Comparison of ENCODE assay signal across 8 cellular contexts in the genomic region with DNA sequence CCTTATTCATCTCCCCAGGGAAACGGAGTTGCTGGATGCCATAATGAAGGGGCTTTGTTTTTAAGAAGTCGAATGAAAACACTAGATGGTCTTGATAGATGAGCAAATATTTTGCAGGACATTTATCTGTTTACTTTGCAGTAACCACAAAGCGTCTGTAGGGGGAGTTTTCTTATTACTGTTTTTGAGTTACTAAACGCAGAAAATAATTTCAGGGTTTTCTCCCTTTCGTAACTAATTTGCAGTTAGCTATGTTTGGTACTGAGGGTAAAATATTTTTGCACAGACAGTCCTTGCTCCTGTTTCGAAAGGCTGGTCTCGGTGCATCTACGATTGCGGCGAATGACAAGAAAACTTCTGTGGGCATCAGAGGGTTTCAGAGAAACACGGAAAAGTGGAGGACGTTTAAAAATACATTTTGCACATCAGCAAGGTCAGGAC.
DNase-seq lines count a peak whose midpoint lies in the region; ATAC-seq and TF ChIP-seq lines count a peak whose summit lies in the region.

No MANE protein-coding gene starts in this region.

- H2BK12ac ChIP-seq in H9 (ENCODE audit: insufficient read length, low read depth, low read length), result no peak overlapping the region

- no peak overlapping the region for H3K9ac ChIP-seq in H9 (ENCODE audit: extremely low read depth, insufficient read length, low read length)

- no peak overlapping the region for H4K5ac ChIP-seq in H9 (ENCODE audit: insufficient read length, low read depth, low read length)

- no peak overlapping the region for H3K4me2 ChIP-seq in H9 (ENCODE audit: insufficient read depth, insufficient read length, low read length)

- H4K8ac ChIP-seq in H9 (replicated peaks; ENCODE audit: insufficient read length, low read depth, low read length), result no peak overlapping the region

- no peak overlapping the region for H2BK15ac ChIP-seq in H9 (ENCODE audit: low read depth, low read length)

- peaks cover 1 to 4% (median 2%) of the 10 kb centered on the region in 3 experiments; a peak in 2 of 7 replicates for H3K36me3 Mint-ChIP-seq in H9 (ENCODE audit: insufficient read depth in 1 of 3, low read depth in 3 of 3)

- no peak overlapping the region for H4K91ac ChIP-seq in H9 (ENCODE audit: insufficient read length, low read depth, low read length)

- peaks cover 48 to 57% of the 10 kb centered on the region in 2 experiments for H3K4me1 Mint-ChIP-seq in H9

- no peak overlapping the region for H2BK5ac ChIP-seq in H9 (ENCODE audit: insufficient read length, low read length)

- DNase-seq in A673 (ENCODE audit: low spot score) (peak; percentile 69), H9 (no peak), kidney tubule cell (ENCODE audit: low spot score) (peak; percentile 50)
- DNase-seq in stimulated activated naive CD8-positive, alpha-beta T cell treated with anti-CD3 and anti-CD28 coated beads, Interleukin-15, Interleukin-2, amounts not matched to agents 100 U/mL and 50 U/mL, for 24 hours, result no peak
- no peak for DNase-seq in activated naive CD4-positive, alpha-beta T cell treated with Interleukin-2 at 50 U/mL for 16 hours

- H2AK5ac ChIP-seq in H9 (ENCODE audit: insufficient read length, low read length), result no peak overlapping the region

- H3K4me3 ChIP-seq in A673 (ENCODE audit: low read depth, low read length, poor library complexity, severe bottlenecking), result no peak overlapping the region

- H3K56ac ChIP-seq in H9 (ENCODE audit: insufficient read length, low read depth, low read length), result no peak overlapping the region

- H3T11ph ChIP-seq in H9 (ENCODE audit: low read length), result no peak overlapping the region

- H3K4me3 Mint-ChIP-seq in H9, result no peak overlapping the region

- H3K23me2 ChIP-seq in H9 (ENCODE audit: insufficient read length, low read depth, low read length, poor library complexity, severe bottlenecking), result no peaks in the 10 kb centered on the region

- POLR2A ChIA-PET in A673 (lab: Charles Lee; ENCODE audit: low non-redundant PET), result no interaction called here

- no peak overlapping the region for H2BK120ac ChIP-seq in H9 (ENCODE audit: low read depth, low read length, poor library complexity, severe bottlenecking)

- no peaks in the 10 kb centered on the region for H4K20me1 ChIP-seq in H9 (ENCODE audit: control insufficient read depth, insufficient read depth, insufficient read length)

- peak overlapping the region; percentile 69 for H2AFZ ChIP-seq in H9 (ENCODE audit: low read length)

- H3K4me1 ChIP-seq in A673 (ENCODE audit: insufficient read depth, low read length, poor library complexity, severe bottlenecking) (peaks cover 10% of the 10 kb centered on the region), H9 (ENCODE audit: insufficient read depth, low read length) (peaks cover 4% of the 10 kb centered on the region; the same call in 1 of the 2 replicates)

- no CpG with 5 or more reads among the region's 12 CpGs for WGBS in H9 (ENCODE audit: extremely low coverage, insufficient read length, low lambda C conversion rate)

- H3K23ac ChIP-seq in H9 (ENCODE audit: insufficient read length, low read depth, low read length), result no peak overlapping the region

- intact Hi-C loops in A673 (cut with micrococcal nuclease; ENCODE audit: unreplicated experiment), result loop anchor here (5.0 to 10.0 kb wide), 3 partner anchors 225 to 1330 kb away; a partner anchor contains a TSS

- H3K27ac Mint-ChIP-seq in H9, result peak overlapping the region in 2 of 3 experiments; percentile 42 to 50; a peak in 1 of 7 replicates

- H3K27me3 ChIP-seq in A673 (replicated peaks; ENCODE audit: insufficient read depth, low read depth, low read length, poor library complexity) (no peaks in the 10 kb centered on the region), H9 (ENCODE audit: insufficient read depth, low read length) (no peaks in the 10 kb centered on the region)

- H3K14ac ChIP-seq in H9 (ENCODE audit: insufficient read depth, low read length), result no peak overlapping the region

- CTCF ChIA-PET in A673 (lab: Charles Lee), result interaction anchor here (0.9 kb wide), 1 partner anchor 108 kb away, joined by 6 read pairs; no protein-coding TSS in a partner anchor

- H3K9me3 Mint-ChIP-seq in H9, result peaks cover 0 to 3% of the 10 kb centered on the region in 2 experiments; a peak in 2 of 5 replicates

- H3K36me3 ChIP-seq in A673 (ENCODE audit: insufficient read depth, low read length, poor library complexity, severe bottlenecking), result no peaks in the 10 kb centered on the region

- H3K79me1 ChIP-seq in H9 (ENCODE audit: insufficient read depth, low read depth, low read length, poor library complexity, severe bottlenecking), result no peaks in the 10 kb centered on the region

- H2BK20ac ChIP-seq in H9 (ENCODE audit: low read depth, low read length, poor library complexity, severe bottlenecking), result no peak overlapping the region

- H3K9me3 ChIP-seq in A673 (ENCODE audit: low read depth, low read length, poor library complexity, severe bottlenecking), result no peaks in the 10 kb centered on the region
- H3K9me3 ChIP-seq in H9 (ENCODE audit: control insufficient read depth, low read depth, low read length), result no peaks in the 10 kb centered on the region

- no peaks in the 10 kb centered on the region; the same call in none of the 2 replicates for H3K27me3 Mint-ChIP-seq in H9 (ENCODE audit: low read depth)

- H3K18ac ChIP-seq in H9 (ENCODE audit: insufficient read length, low read depth, low read length), result no peak overlapping the region

- TF ChIP-seq CTCF in A673 (conservative IDR thresholded peaks at IDR 0.05; ENCODE audit: low read depth, low read length) (peak; percentile 74), H9 (conservative IDR thresholded peaks at IDR 0.05) (peak; percentile 70), VCaP (conservative IDR thresholded peaks at IDR 0.05) (peak; percentile 24)

- no peak overlapping the region for H3K4ac ChIP-seq in H9 (ENCODE audit: low read depth, low read length)

- no peak overlapping the region for H3K27ac ChIP-seq in A673 (ENCODE audit: low read depth, low read length, poor library complexity, severe bottlenecking)
- no peak overlapping the region for H3K27ac ChIP-seq in H9 (ENCODE audit: insufficient read length, low read depth, low read length)
- H3K27ac ChIP-seq in VCaP, result no peak overlapping the region

- H3K79me2 ChIP-seq in H9 (ENCODE audit: insufficient read depth, low read length), result no peaks in the 10 kb centered on the region

- no peak for ATAC-seq in stimulated activated naive CD8-positive, alpha-beta T cell treated with anti-CD3 and anti-CD28 coated beads, Interleukin-15, Interleukin-2, amounts not matched to agents 100 U/mL and 50 U/mL, for 24 hours
- ATAC-seq in HG02973 (IDR thresholded peaks at IDR 0.05; ENCODE audit: unreplicated experiment), result no peak
- no peak for ATAC-seq in GM21619 (IDR thresholded peaks at IDR 0.05; ENCODE audit: unreplicated experiment)

- no TSS peak for BruUV-seq in A673 (replicated peaks; lab: Mats Ljungman, UMichigan)

Comparison
In these comparisons a context has a peak if more than half of its experiments do, and no peak if none do; other contexts are left out.
1. DNase-seq: peak in A673 (single experiment) and kidney tubule cell (single experiment); none in H9 (single experiment), stimulated activated naive CD8-positive, alpha-beta T cell treated with anti-CD3 and anti-CD28 coated beads, Interleukin-15, Interleukin-2, amounts not matched to agents 100 U/mL and 50 U/mL, for 24 hours (single experiment) and activated naive CD4-positive, alpha-beta T cell treated with Interleukin-2 at 50 U/mL for 16 hours (single experiment).
2. CTCF ChIP-seq: peak in every context shown above with its lines; median percentile 74 in A673; 70 in H9; 24 in VCaP.